In the genomic region with DNA sequence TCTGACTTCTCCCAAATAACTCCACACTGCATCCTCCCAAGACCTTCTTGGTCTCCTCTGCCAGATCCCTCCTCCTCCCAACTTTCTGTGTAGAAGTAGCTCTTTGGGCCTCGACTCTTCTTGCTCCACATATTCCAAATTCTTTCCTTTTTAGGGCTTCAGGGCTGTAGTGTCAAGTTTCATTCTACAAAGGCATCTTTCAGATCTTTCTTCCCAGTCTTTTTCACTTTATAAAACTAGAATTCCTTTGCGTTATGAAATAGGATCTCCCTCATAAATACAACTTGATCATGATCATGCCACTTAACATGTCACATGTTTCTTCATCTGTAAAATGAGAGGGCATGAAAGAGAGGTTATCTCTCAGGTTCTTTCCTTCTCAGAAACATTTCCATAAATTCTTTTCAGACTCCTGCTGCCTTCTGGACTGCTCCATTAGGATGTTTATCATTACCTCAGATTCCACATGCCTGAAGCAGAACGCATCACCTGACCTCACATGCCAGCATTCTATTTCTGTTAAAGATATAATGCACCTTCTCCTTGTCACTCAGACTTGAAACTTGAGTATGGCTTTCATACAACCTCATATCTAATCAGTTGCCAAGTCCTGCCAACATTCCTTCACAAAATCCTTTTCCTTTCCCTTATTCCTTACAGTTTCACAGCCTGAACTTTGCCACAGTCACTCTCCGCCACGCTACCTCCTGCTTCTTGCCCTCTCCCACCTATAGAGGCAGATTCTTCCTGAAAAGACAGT, we compare ENCODE assay signal across 11 cellular contexts. TPM values are rescaled to one million over a fixed set of nuclear protein-coding genes. Genes with fewer than 3 reads are reported as not detected.
A peak's percentile ranks its signal among the peaks of the same experiment; 100 is the strongest.
DNase-seq lines count a peak whose midpoint lies in the region; ATAC-seq and TF ChIP-seq lines count a peak whose summit lies in the region.
"Had no signal": no experiment of that assay in that cellular context is flagged by ENCODE, and none has a peak within 500 bp of the region (broad histone marks: within the 10 kb centered on the region; RNA-seq: fewer than 3 reads in every experiment).

No MANE protein-coding gene starts in this region.

- H3K36me3 ChIP-seq in PC-3 (ENCODE audit: low read depth, low read length) (peaks cover 2% of the 10 kb centered on the region), fibroblast of lung (ENCODE audit: control insufficient read depth, insufficient read depth, low read length) (no peaks in the 10 kb centered on the region)

- no peaks in the 10 kb centered on the region for H3F3A ChIP-seq in PC-3 (ENCODE audit: low read length, unreplicated experiment)

- H3K36me3 Mint-ChIP-seq in activated CD4-positive, alpha-beta T cell treated with anti-CD3 and anti-CD28 coated beads, Interleukin-2, amount 10 ng/mL, durations not matched to agents 7 days and 5 days (ENCODE audit: low read depth): peaks cover 40% of the 10 kb centered on the region

- no peak overlapping the region for H2AFZ ChIP-seq in PC-3 (ENCODE audit: low read length)
- no peak overlapping the region for H2AFZ ChIP-seq in fibroblast of lung (ENCODE audit: low read length)

- peaks cover 39% of the 10 kb centered on the region for H3K4me1 Mint-ChIP-seq in activated CD4-positive, alpha-beta T cell treated with anti-CD3 and anti-CD28 coated beads, Interleukin-2, amount 10 ng/mL, durations not matched to agents 7 days and 5 days
- H3K4me1 Mint-ChIP-seq: nephron progenitor cell had no signal

- no peaks in the 10 kb centered on the region for H3K9me2 ChIP-seq in PC-3 (replicated peaks; ENCODE audit: low read length)

- DNase-seq in PC-3 (peak; percentile 25), fibroblast of lung (ENCODE audit: low read depth in 2 of 2) (peak; percentile 54 to 69), omental fat pad (ENCODE audit: low spot score) (no peak), LoVo (ENCODE audit: low spot score) (no peak), amygdala (lab: John Stamatoyannopoulos, UW) (no peak)
- no peak for DNase-seq in activated CD4-positive, alpha-beta T cell treated with anti-CD3 and anti-CD28 coated beads, Interleukin-2, amount 10 ng/mL, durations not matched to agents 7 days and 5 days
- no peak for DNase-seq in stimulated activated CD4-positive, alpha-beta T cell treated with anti-CD3 and anti-CD28 coated beads, Interleukin-4, amount 100 ng/mL, for 4 hours
- DNase-seq: activated gamma-delta T cell treated with Interleukin-2 at 50 U/mL for 16 hours, KG1, nephron progenitor cell had no signal

- no peak for TF ChIP-seq CTCF in C4-2B (conservative IDR thresholded peaks at IDR 0.05)
- no peak for TF ChIP-seq CTCF in PC-3 (conservative IDR thresholded peaks at IDR 0.05; ENCODE audit: low read depth, low read length)
- TF ChIP-seq CTCF in fibroblast of lung (conservative IDR thresholded peaks at IDR 0.05 in 1 of 2, IDR thresholded peaks at IDR 0.05 in 1 of 2; ENCODE audit: low read depth in 1 of 2, low read length in 2 of 2): no peak
- no peak for TF ChIP-seq CTCF in omental fat pad (IDR thresholded peaks at IDR 0.05)

- H3K4me3 ChIP-seq in PC-3 (ENCODE audit: low read length): peak overlapping the region; percentile 52; the same call in 1 of the 2 replicates
- peak overlapping the region in 1 of 4 experiments; percentile 3 for H3K4me3 ChIP-seq in fibroblast of lung (replicated peaks in 1 of 4; ENCODE audit: control extremely low read depth in 1 of 4, insufficient read depth in 1 of 4, low read depth in 3 of 4, low read length in 4 of 4)

- H3K4me1 ChIP-seq in PC-3 (ENCODE audit: insufficient read depth, low read length) (peaks cover 63% of the 10 kb centered on the region), fibroblast of lung (ENCODE audit: control insufficient read depth, extremely low read depth, insufficient read depth, low read length) (peaks cover 6% of the 10 kb centered on the region)

- H3K9me3 ChIP-seq in PC-3 (ENCODE audit: low read length) (no peaks in the 10 kb centered on the region), fibroblast of lung (ENCODE audit: control insufficient read depth, insufficient read depth, low read depth, low read length) (no peaks in the 10 kb centered on the region)

- CTCF ChIA-PET in PC-3 (lab: Charles Lee): no interaction called here
- CTCF ChIA-PET in activated CD4-positive, alpha-beta T cell treated with anti-CD3 and anti-CD28 coated beads, Interleukin-2, amount 10 ng/mL, durations not matched to agents 7 days and 5 days (lab: Charles Lee): interaction anchor here (1.4 kb wide), 1 partner anchor 59 kb away, joined by 5 read pairs; no protein-coding TSS in a partner anchor

- no TSS peak for BruUV-seq in PC-3 (replicated peaks; lab: Mats Ljungman, UMichigan)

- H4K20me1 ChIP-seq in PC-3 (ENCODE audit: low read length) (peaks cover 76% of the 10 kb centered on the region), fibroblast of lung (ENCODE audit: control insufficient read depth, extremely low read depth, insufficient read depth, low read length) (peaks cover 2% of the 10 kb centered on the region)

- H3K9me3 Mint-ChIP-seq in activated CD4-positive, alpha-beta T cell treated with anti-CD3 and anti-CD28 coated beads, Interleukin-2, amount 10 ng/mL, durations not matched to agents 7 days and 5 days: peaks cover 10% of the 10 kb centered on the region

- no peaks in the 10 kb centered on the region for H3K27me3 Mint-ChIP-seq in activated CD4-positive, alpha-beta T cell treated with anti-CD3 and anti-CD28 coated beads, Interleukin-2, amount 10 ng/mL, durations not matched to agents 7 days and 5 days

- POLR2A ChIA-PET in PC-3 (lab: Charles Lee; ENCODE audit: unreplicated experiment): interaction anchor here (0.5 kb wide), 1 partner anchor 738 kb away, joined by 6 read pairs; no protein-coding TSS in a partner anchor
- POLR2A ChIA-PET in activated CD4-positive, alpha-beta T cell treated with anti-CD3 and anti-CD28 coated beads, Interleukin-2, amount 10 ng/mL, durations not matched to agents 7 days and 5 days (lab: Charles Lee): no interaction called here

- intact Hi-C loops in PC-3 (cut with micrococcal nuclease): loop anchor here (10.0 kb wide), 1 partner anchor 754 kb away; no protein-coding TSS in a partner anchor

- H3K4me2 ChIP-seq in PC-3 (ENCODE audit: low read length) (peak overlapping the region; percentile 80), fibroblast of lung (ENCODE audit: extremely low read depth, insufficient read depth, low read length) (peak overlapping the region; percentile 55)

- peak overlapping the region; percentile 7; the same call in 1 of the 2 replicates for H3K9ac ChIP-seq in PC-3 (ENCODE audit: low read length)
- H3K9ac ChIP-seq in fibroblast of lung (ENCODE audit: insufficient read depth, low read length): no peak overlapping the region

- H3K27me3 ChIP-seq in PC-3 (ENCODE audit: low read length): no peaks in the 10 kb centered on the region
- no peaks in the 10 kb centered on the region for H3K27me3 ChIP-seq in fibroblast of lung (ENCODE audit: control insufficient read depth, insufficient read depth, low read length)

- H3K79me2 ChIP-seq in PC-3 (ENCODE audit: low read length): peaks cover 100% of the 10 kb centered on the region
- peaks cover 20% of the 10 kb centered on the region for H3K79me2 ChIP-seq in fibroblast of lung (ENCODE audit: control insufficient read depth, insufficient read depth, low read length)

- peak overlapping the region; percentile 67; the same call in 1 of the 2 replicates for H3K27ac ChIP-seq in C4-2B
- peak overlapping the region; percentile 78 for H3K27ac ChIP-seq in PC-3 (ENCODE audit: low read length)
- no peak overlapping the region for H3K27ac ChIP-seq in fibroblast of lung (ENCODE audit: insufficient read depth, low read length)

- no peak for ATAC-seq in PC-3
- ATAC-seq in omental fat pad (ENCODE audit: low FRiP score): peak; percentile 57

- H3K27ac Mint-ChIP-seq in activated CD4-positive, alpha-beta T cell treated with anti-CD3 and anti-CD28 coated beads, Interleukin-2, amount 10 ng/mL, durations not matched to agents 7 days and 5 days: no peak overlapping the region
- H3K27ac Mint-ChIP-seq: nephron progenitor cell had no signal

- H3K4me3 Mint-ChIP-seq in activated CD4-positive, alpha-beta T cell treated with anti-CD3 and anti-CD28 coated beads, Interleukin-2, amount 10 ng/mL, durations not matched to agents 7 days and 5 days: no peak overlapping the region
- H3K4me3 Mint-ChIP-seq: nephron progenitor cell had no signal

RNA-seq across cellular contexts. Expression of gene SLC38A1, which starts 8.5 kb away (rescaled TPM):
- total RNA-seq in PC-3 (2014; rRNA removed) (101 and 107 TPM in 2 replicates), fibroblast of lung (59.3 and 88.8 TPM in 2 replicates), omental fat pad (10 to 100 TPM; 14.8 to 48.5 (median 28.4) TPM)
- polyA plus RNA-seq in fibroblast of lung: 24.3 and 38.0 TPM in 2 replicates
- polyA plus RNA-seq in fibroblast of lung (2012): 15.2 and 21.8 TPM in 2 replicates
- 15.3 and 39.0 TPM in 2 replicates for polyA minus RNA-seq in fibroblast of lung (ENCODE audit: low replicate concordance)
- total RNA-seq in activated CD4-positive, alpha-beta T cell treated with anti-CD3 and anti-CD28 coated beads, Interleukin-2, amount 10 ng/mL, durations not matched to agents 7 days and 5 days: 100 to 1,000 TPM; 180 to 219 TPM

Comparison
In these comparisons a context has a peak if more than half of its experiments do, and no peak if none do; other contexts are left out.
1. DNase-seq: peak in PC-3 (single experiment) and fibroblast of lung (2 of 2); none in omental fat pad (single experiment), LoVo (single experiment), activated CD4-positive, alpha-beta T cell treated with anti-CD3 and anti-CD28 coated beads, Interleukin-2, amount 10 ng/mL, durations not matched to agents 7 days and 5 days (single experiment), stimulated activated CD4-positive, alpha-beta T cell treated with anti-CD3 and anti-CD28 coated beads, Interleukin-4, amount 100 ng/mL, for 4 hours (0 of 2) and amygdala (0 of 56).